In the genomic region with DNA sequence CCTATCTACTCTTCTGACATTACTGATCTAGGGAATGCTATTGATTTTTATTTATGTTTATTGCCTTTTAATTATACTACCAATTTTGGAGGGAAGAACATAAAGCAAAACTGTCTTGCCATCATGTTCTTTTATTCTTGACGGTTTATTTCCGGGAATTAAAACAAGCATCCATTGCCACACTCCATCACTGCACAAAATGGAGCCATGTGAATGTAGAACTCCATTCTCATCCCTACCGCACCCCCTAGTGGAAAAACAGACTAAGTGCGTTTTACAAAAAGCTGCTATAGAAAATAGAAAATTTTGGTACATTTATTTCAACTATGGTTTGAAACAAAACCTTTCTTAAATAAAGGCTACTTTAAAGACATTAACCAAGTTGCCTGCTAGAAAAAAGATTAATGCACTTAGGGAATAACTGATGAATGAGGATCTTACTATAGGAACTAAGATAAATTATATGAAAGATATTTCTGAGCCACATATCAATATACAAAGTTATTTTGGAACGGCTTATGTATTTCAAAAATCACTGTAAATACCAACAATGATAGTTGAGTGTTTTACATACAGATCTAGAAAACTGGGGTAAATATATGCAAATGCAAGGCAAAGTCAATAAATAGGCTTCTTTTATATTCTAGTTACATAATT, we compare ENCODE assay signal across 8 cellular contexts. TPM values are rescaled to one million over a fixed set of nuclear protein-coding genes. Genes with fewer than 3 reads are reported as not detected.
DNase-seq lines count a peak whose midpoint lies in the region; ATAC-seq, FAIRE-seq and TF ChIP-seq lines count a peak whose summit lies in the region.

No MANE protein-coding gene starts in this region.

- TF ChIP-seq CTCF in GM10248 (IDR thresholded peaks at IDR 0.05; ENCODE audit: control extremely low read depth, extremely low read depth, low read depth, missing control alignments): peak; percentile 71
- TF ChIP-seq CTCF in left lung (IDR thresholded peaks at IDR 0.05): peak; percentile 66 to 68
- peak; percentile 62 to 72 (median 71) for TF ChIP-seq CTCF in uterus (IDR thresholded peaks at IDR 0.05)

- POLR2A ChIA-PET in GM10248 (lab: Yijun Ruan, JAX): no interaction called here

- CTCF ChIA-PET in GM10248 (lab: Yijun Ruan, JAX): interaction anchor here (0.6 to 4.4 kb wide), 42 partner anchors 10 to 924 kb away, joined by 3 to 36 read pairs (median 6); partner anchors contain the start of gene RIMOC1

- H3K4me1 ChIP-seq in left lung: no peaks in the 10 kb centered on the region
- H3K4me1 ChIP-seq in uterus: no peaks in the 10 kb centered on the region

- intact Hi-C loops in left lung (cut with DNase I) (loop anchor here in 1 of 2 donors (10.0 kb wide), 1 partner anchor 119 kb away; no protein-coding TSS in a partner anchor), uterus (cut with DNase I; ENCODE audit: low total_unique reads) (no loop called here)

- H3K9me3 ChIP-seq in left lung: no peaks in the 10 kb centered on the region
- no peaks in the 10 kb centered on the region for H3K9me3 ChIP-seq in uterus

- ATAC-seq in GM21529 (IDR thresholded peaks at IDR 0.05; ENCODE audit: unreplicated experiment) (peak; percentile 69), left lung (peak; percentile 87)

- H3K36me3 ChIP-seq in left lung (peaks cover 0 to 6% of the 10 kb centered on the region in 2 donors), uterus (no peaks in the 10 kb centered on the region)

- no peaks in the 10 kb centered on the region for H3K27me3 ChIP-seq in left lung
- H3K27me3 ChIP-seq in uterus: no peaks in the 10 kb centered on the region

- H3K27ac ChIP-seq in left lung (no peak overlapping the region), uterus (no peak overlapping the region)

- no peak for DNase-seq in GM10248 (ENCODE audit: extremely low spot score)
- peak; percentile 35 for DNase-seq in HTR-8/SVneo (ENCODE audit: insufficient read length, low spot score)
- peak; percentile 53 for DNase-seq in NOMO-1 treated with DMSO at 0.1 percent for 48 hours (lab: John Stamatoyannopoulos, UW; ENCODE audit: unreplicated experiment)
- peak; percentile 65 for DNase-seq in cerebellar cortex (ENCODE audit: low spot score)
- DNase-seq in left lung: no peak
- peak in 1 of 2 donors; percentile 24 for DNase-seq in uterus
- no peak for DNase-seq in NK-92 treated with Interleukin-12 subunit alpha and Interleukin-12 subunit beta, amount 100 ng/mL, for 24 hours (lab: John Stamatoyannopoulos, UW)

- TF ChIP-seq POLR2A in uterus (IDR thresholded peaks at IDR 0.05): no peak

- FAIRE-seq in HTR-8/SVneo (lab: Jason Lieb, UNC): peak; percentile 9

- H3K4me3 ChIP-seq in left lung (no peak overlapping the region), uterus (no peak overlapping the region)

RNA-seq across cellular contexts. Expression of gene OXCT1, which starts 26.6 kb away (rescaled TPM):
- total RNA-seq in left lung (10 to 100 TPM; 20.5 to 26.8 TPM), uterus (10 to 100 TPM; 11.2 to 37.3 (median 27.0) TPM)

Comparison
In these comparisons a context has a peak if more than half of its experiments do, and no peak if none do; other contexts are left out.
1. DNase-seq: peak in HTR-8/SVneo (single experiment), NOMO-1 treated with DMSO at 0.1 percent for 48 hours (single experiment) and cerebellar cortex (single experiment); none in GM10248 (single experiment), left lung (0 of 2) and NK-92 treated with Interleukin-12 subunit alpha and Interleukin-12 subunit beta, amount 100 ng/mL, for 24 hours (single experiment).
2. Peak in every context shown above with its lines, with median percentiles within 50 percentile points of each other: CTCF ChIP-seq.